29 cellular contexts compared by ENCODE assay signal in the genomic region with DNA sequence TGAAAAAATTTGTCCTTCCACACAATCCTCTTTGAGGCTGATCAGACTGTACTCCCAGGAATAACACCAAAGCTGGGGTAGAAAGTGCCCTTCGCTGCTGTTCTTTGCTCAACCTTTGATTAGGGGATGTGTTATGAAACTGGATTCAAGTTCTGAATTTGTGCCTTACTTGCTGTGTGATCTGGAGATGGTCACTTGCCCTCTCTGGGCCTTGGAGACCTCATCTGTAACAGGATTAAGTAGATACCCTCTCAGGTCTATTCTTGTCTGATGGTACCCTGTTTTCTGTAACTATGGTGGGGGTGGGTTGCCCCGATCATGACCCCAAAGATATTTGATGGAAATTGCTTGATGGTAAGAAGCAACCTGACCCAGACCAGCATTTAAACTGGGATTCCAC.
"Had no signal": no experiment of that assay in that cellular context is flagged by ENCODE, and none has a peak within 500 bp of the region (broad histone marks: within the 10 kb centered on the region; RNA-seq: fewer than 3 reads in every experiment).

No MANE protein-coding gene starts in this region.

- DNase-seq: activated CD4-positive, alpha-beta memory T cell treated with anti-CD3 and anti-CD28 coated beads, Interleukin-2, amount 10 ng/mL, durations not matched to agents 7 days and 5 days; activated CD4-positive, alpha-beta T cell treated with anti-CD3 and anti-CD28 coated beads for 1 hour; activated CD4-positive, alpha-beta T cell treated with anti-CD3 and anti-CD28 coated beads for 48 hours; activated CD4-positive, CD25-positive, alpha-beta regulatory T cell; activated effector memory CD4-positive, alpha-beta T cell treated with Interleukin-2 at 50 U/mL for 16 hours; activated naive CD4-positive, alpha-beta T cell treated with anti-CD3 and anti-CD28 coated beads, Interleukin-2, amount 10 ng/mL, durations not matched to agents 7 days and 5 days; activated naive CD8-positive, alpha-beta T cell treated with anti-CD3 and anti-CD28 coated beads, Interleukin-2, amount 50 U/mL, for 24 hours; activated T-cell treated with anti-CD3 and anti-CD28 coated beads, Interleukin-2, amount 50 U/mL, for 24 hours; anterior cingulate cortex; brain microvascular endothelial cell; NCI-H1092 treated with DMSO at 0.1 percent for 48 hours; NCI-H1417; NCI-H146; NCI-H187; NCI-H2029 treated with DMSO at 0.1 percent for 48 hours; NCI-H2107; NCI-H2171; NCI-H510A; NCI-H526; NCI-H748 treated with DMSO at 0.1 percent for 48 hours; NK-92 treated with Interleukin-12 subunit alpha and Interleukin-12 subunit beta, amount 100 ng/mL, for 24 hours; PC-3; Peyer's patch; RPMI8226; SJCRH30; T1000; WERI-Rb-1 had no signal

- H3K27me3 Mint-ChIP-seq: activated CD4-positive, alpha-beta memory T cell treated with anti-CD3 and anti-CD28 coated beads, Interleukin-2, amount 10 ng/mL, durations not matched to agents 7 days and 5 days; activated naive CD4-positive, alpha-beta T cell treated with anti-CD3 and anti-CD28 coated beads, Interleukin-2, amount 10 ng/mL, durations not matched to agents 7 days and 5 days; activated naive CD8-positive, alpha-beta T cell; activated T-cell treated with anti-CD3 and anti-CD28 coated beads, Interleukin-2, amount 50 U/mL, for 24 hours had no signal

- H3K27ac Mint-ChIP-seq: activated CD4-positive, alpha-beta memory T cell treated with anti-CD3 and anti-CD28 coated beads, Interleukin-2, amount 10 ng/mL, durations not matched to agents 7 days and 5 days; activated naive CD4-positive, alpha-beta T cell treated with anti-CD3 and anti-CD28 coated beads, Interleukin-2, amount 10 ng/mL, durations not matched to agents 7 days and 5 days; activated naive CD8-positive, alpha-beta T cell; activated naive CD8-positive, alpha-beta T cell treated with anti-CD3 and anti-CD28 coated beads, Interleukin-2, amount 50 U/mL, for 24 hours; activated T-cell treated with anti-CD3 and anti-CD28 coated beads, Interleukin-2, amount 50 U/mL, for 24 hours had no signal

- H3K4me3 Mint-ChIP-seq: activated CD4-positive, alpha-beta memory T cell treated with anti-CD3 and anti-CD28 coated beads, Interleukin-2, amount 10 ng/mL, durations not matched to agents 7 days and 5 days; activated naive CD4-positive, alpha-beta T cell treated with anti-CD3 and anti-CD28 coated beads, Interleukin-2, amount 10 ng/mL, durations not matched to agents 7 days and 5 days; activated naive CD8-positive, alpha-beta T cell; activated naive CD8-positive, alpha-beta T cell treated with anti-CD3 and anti-CD28 coated beads, Interleukin-2, amount 50 U/mL, for 24 hours; activated T-cell treated with anti-CD3 and anti-CD28 coated beads, Interleukin-2, amount 50 U/mL, for 24 hours had no signal

- H3K9me3 ChIP-seq: Peyer's patch, SJCRH30 had no signal

- H3K36me3 ChIP-seq: brain microvascular endothelial cell, Peyer's patch, SJCRH30, WERI-Rb-1 had no signal

- ATAC-seq: activated naive CD8-positive, alpha-beta T cell treated with anti-CD3 and anti-CD28 coated beads, Interleukin-2, amount 50 U/mL, for 24 hours; PC-3 had no signal

- H3K4me3 ChIP-seq: Peyer's patch, SJCRH30, SK-N-MC had no signal

- H3K36me3 Mint-ChIP-seq: activated naive CD8-positive, alpha-beta T cell had no signal

- H3K27ac ChIP-seq: brain microvascular endothelial cell, Peyer's patch, SJCRH30, SK-N-MC had no signal

- H3K9me3 Mint-ChIP-seq: activated CD4-positive, alpha-beta memory T cell treated with anti-CD3 and anti-CD28 coated beads, Interleukin-2, amount 10 ng/mL, durations not matched to agents 7 days and 5 days; activated naive CD4-positive, alpha-beta T cell treated with anti-CD3 and anti-CD28 coated beads, Interleukin-2, amount 10 ng/mL, durations not matched to agents 7 days and 5 days; activated naive CD8-positive, alpha-beta T cell treated with anti-CD3 and anti-CD28 coated beads, Interleukin-2, amount 50 U/mL, for 24 hours; activated T-cell treated with anti-CD3 and anti-CD28 coated beads, Interleukin-2, amount 50 U/mL, for 24 hours had no signal

- H3K27me3 ChIP-seq: brain microvascular endothelial cell, Peyer's patch, SJCRH30 had no signal

- H3K4me1 Mint-ChIP-seq: activated CD4-positive, alpha-beta memory T cell treated with anti-CD3 and anti-CD28 coated beads, Interleukin-2, amount 10 ng/mL, durations not matched to agents 7 days and 5 days; activated naive CD4-positive, alpha-beta T cell treated with anti-CD3 and anti-CD28 coated beads, Interleukin-2, amount 10 ng/mL, durations not matched to agents 7 days and 5 days; activated naive CD8-positive, alpha-beta T cell treated with anti-CD3 and anti-CD28 coated beads, Interleukin-2, amount 50 U/mL, for 24 hours had no signal

- H3K4me1 ChIP-seq: Peyer's patch, SJCRH30 had no signal
